In genomic region chr17:8101721-8102120, GRCh38 we compare ENCODE assay signal across 19 cellular contexts. TPM values are rescaled to one million over a fixed set of nuclear protein-coding genes. Genes with fewer than 3 reads are reported as not detected.
DNase-seq lines count a peak whose midpoint lies in the region; ATAC-seq and TF ChIP-seq lines count a peak whose summit lies in the region.
"Had no signal": no experiment of that assay in that cellular context is flagged by ENCODE, and none has a peak within 500 bp of the region (broad histone marks: within the 10 kb centered on the region; RNA-seq: fewer than 3 reads in every experiment).

No MANE protein-coding gene starts in this region.

- POLR2A ChIA-PET in RWPE1 (lab: Yijun Ruan, JAX; ENCODE audit: low non-redundant PET), result no interaction called here

- H3K36me3 ChIP-seq in thyroid gland, result no peaks in the 10 kb centered on the region

- peaks cover 0 to 5% of the 10 kb centered on the region in 2 donors for H3K4me1 ChIP-seq in thyroid gland
- H3K4me1 ChIP-seq: Caco-2 had no signal

- H3K9me3 ChIP-seq in thyroid gland, result no peaks in the 10 kb centered on the region
- H3K9me3 ChIP-seq: Caco-2 had no signal

- peak; percentile 66 for DNase-seq in DMS79 (lab: John Stamatoyannopoulos, UW)
- no peak for DNase-seq in RWPE1 (ENCODE audit: low spot score)
- DNase-seq in left kidney (ENCODE audit: low read depth, low spot score), result peak; percentile 54
- DNase-seq in thyroid gland, result peak; percentile 67 to 72
- no peak for DNase-seq in DMS53 (lab: John Stamatoyannopoulos, UW)
- no peak for DNase-seq in activated T-cell treated with anti-CD3 and anti-CD28 coated beads for 4 hours
- DNase-seq: Caco-2; CD4-positive, CD25-positive, alpha-beta regulatory T cell; CD8-positive, alpha-beta T cell; DMS153; DND-41; GM23248; H7; HCEC 1CT had no signal

- ATAC-seq in HG03460 (IDR thresholded peaks at IDR 0.05; ENCODE audit: unreplicated experiment), result no peak
- ATAC-seq: CD8-positive, alpha-beta T cell had no signal

- no peak for TF ChIP-seq POLR2A in thyroid gland (IDR thresholded peaks at IDR 0.05)

- peak overlapping the region; percentile 10; the same call in 1 of the 2 replicates for H3K27ac ChIP-seq in RWPE1
- no peak overlapping the region for H3K27ac ChIP-seq in thyroid gland
- H3K27ac ChIP-seq: C4-2B, GM23248 had no signal

- H3K4me3 ChIP-seq in thyroid gland (replicated peaks in 1 of 3), result no peak overlapping the region
- H3K4me3 ChIP-seq: GM23248 had no signal

- CTCF ChIA-PET in RWPE1 (lab: Yijun Ruan, JAX), result interaction anchor here (1.0 kb wide), 3 partner anchors 8 to 45 kb away, joined by 3 to 8 read pairs (median 3); no protein-coding TSS in a partner anchor

- intact Hi-C loops in thyroid gland (cut with DNase I), result no loop called here

- 17 to 47% methylated on average over 6 of the region's 6 CpGs for WGBS in thyroid gland, 2 donors

- no peaks in the 10 kb centered on the region for H3K27me3 ChIP-seq in thyroid gland

- no peak for TF ChIP-seq CTCF in RWPE1 (conservative IDR thresholded peaks at IDR 0.05; ENCODE audit: low read depth)
- TF ChIP-seq CTCF in thyroid gland (IDR thresholded peaks at IDR 0.05), result no peak

RNA-seq across cellular contexts. Expression of gene ALOX12B, which starts 14.2 kb away (rescaled TPM):
- not detected for total RNA-seq in thyroid gland
- total RNA-seq: A172; CD4-positive, CD25-positive, alpha-beta regulatory T cell; GM23248; H1; H7 had no signal

RNA-seq across cellular contexts. Expression of gene ALOXE3, which starts 16.6 kb away (rescaled TPM):
- not detected for total RNA-seq in thyroid gland
- total RNA-seq: A172, A673, Caco-2, H1, H7 had no signal

RNA-seq across cellular contexts. Expression of gene HES7, which starts 22.2 kb away (rescaled TPM):
- 1 to 10 TPM in 1 of 4 donors, not detected in 3; 1.7 TPM for total RNA-seq in thyroid gland
- total RNA-seq: A172; Caco-2; CD4-positive, CD25-positive, alpha-beta regulatory T cell; GM23248 had no signal

RNA-seq across cellular contexts. Expression of gene PER1, which starts 50.5 kb away (rescaled TPM):
- 100 to 1,000 TPM in 3 of 4 donors, 10 to 100 TPM in 1; 85.2 to 148 (median 137) TPM for total RNA-seq in thyroid gland

Comparison
In these comparisons a context has a peak if more than half of its experiments do, and no peak if none do; other contexts are left out.
1. DNase-seq: peak in DMS79 (single experiment), left kidney (single experiment) and thyroid gland (2 of 2); none in RWPE1 (single experiment), DMS53 (single experiment) and activated T-cell treated with anti-CD3 and anti-CD28 coated beads for 4 hours (single experiment).